Comparison of ENCODE assay signal across 9 cellular contexts in the genomic region with DNA sequence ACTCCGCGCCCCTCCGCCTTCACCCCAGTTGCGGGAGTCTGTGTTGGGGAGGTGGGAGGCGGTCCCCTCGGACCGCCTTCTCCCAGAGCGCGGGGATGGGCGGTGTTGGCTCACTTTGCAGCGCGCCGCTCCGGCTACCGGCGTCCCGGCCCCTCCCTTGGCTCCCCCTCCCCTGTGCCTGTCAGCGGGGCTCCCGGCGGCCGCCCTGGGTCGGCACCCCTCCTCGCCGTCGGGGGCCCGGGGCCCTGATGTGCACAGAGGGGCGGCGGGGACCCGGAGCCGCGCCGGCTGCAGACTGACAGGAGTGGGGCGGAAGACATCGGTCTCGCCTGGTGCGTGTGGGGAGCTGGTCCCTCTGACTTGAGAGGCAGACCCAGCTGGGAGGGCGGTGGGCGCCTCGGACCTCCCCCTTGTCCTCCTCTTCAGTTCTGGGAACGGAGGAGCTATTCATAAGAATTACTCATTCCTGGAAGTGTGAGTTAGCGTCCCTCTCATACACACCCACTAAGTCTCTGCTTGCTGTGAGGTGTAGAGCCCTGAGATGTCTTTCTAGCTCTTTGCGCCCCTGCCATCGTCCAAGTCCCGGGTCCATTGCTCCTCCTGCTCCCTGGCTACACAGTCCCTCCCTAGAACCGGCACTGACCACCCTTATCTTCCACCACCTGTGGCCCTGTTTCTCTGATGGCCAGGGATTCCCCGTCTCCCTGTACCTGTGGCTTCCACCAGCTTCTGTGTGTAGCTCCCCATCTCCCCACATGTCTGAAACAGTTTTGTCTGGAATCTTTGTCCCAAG. TPM values are rescaled to one million over a fixed set of nuclear protein-coding genes. Genes with fewer than 3 reads are reported as not detected.
DNase-seq lines count a peak whose midpoint lies in the region; ATAC-seq and TF ChIP-seq lines count a peak whose summit lies in the region.
"Had no signal": no experiment of that assay in that cellular context is flagged by ENCODE, and none has a peak within 500 bp of the region (broad histone marks: within the 10 kb centered on the region; RNA-seq: fewer than 3 reads in every experiment).

No MANE protein-coding gene starts in this region.

- H3K9me3 ChIP-seq in colonic mucosa (no peaks in the 10 kb centered on the region), subcutaneous abdominal adipose tissue (ENCODE audit: control insufficient read depth in 5 of 5, low read length in 5 of 5) (peaks cover 0 to 2% (median 0%) of the 10 kb centered on the region in 5 donors)

- H3K4me1 ChIP-seq in colonic mucosa (no peaks in the 10 kb centered on the region), subcutaneous abdominal adipose tissue (ENCODE audit: control insufficient read depth in 5 of 5, insufficient read depth in 5 of 5, low read length in 5 of 5) (peaks cover 2 to 34% (median 24%) of the 10 kb centered on the region in 5 donors)

- DNase-seq in D341Med (ENCODE audit: low spot score) (peak; percentile 62), NCI-H69 (lab: John Stamatoyannopoulos, UW) (peak; percentile 51), colonic mucosa (peak; percentile 31), lower leg skin (ENCODE audit: low spot score in 2 of 2) (no peak), OCI-M2 (lab: John Stamatoyannopoulos, UW; ENCODE audit: unreplicated experiment) (no peak)

- H3K27ac ChIP-seq in colonic mucosa = no peak overlapping the region
- peak overlapping the region; percentile 18 for H3K27ac ChIP-seq in subcutaneous abdominal adipose tissue (ENCODE audit: low read depth, low read length)

- H3K36me3 ChIP-seq in colonic mucosa (no peaks in the 10 kb centered on the region), subcutaneous abdominal adipose tissue (ENCODE audit: control insufficient read depth in 5 of 5, insufficient read depth in 5 of 5, low read length in 5 of 5) (no peaks in the 10 kb centered on the region)

- H3K27me3 ChIP-seq in colonic mucosa (no peaks in the 10 kb centered on the region), subcutaneous abdominal adipose tissue (ENCODE audit: control insufficient read depth in 5 of 5, insufficient read depth in 4 of 5, low read length in 5 of 5) (peaks cover 0 to 4% (median 0%) of the 10 kb centered on the region in 5 donors)

- 4 to 10% methylated on average over 14 to 24 of the region's 46 CpGs for WGBS in lower leg skin, 2 donors

- intact Hi-C loops in colonic mucosa (cut with DNase I) = no loop called here
- intact Hi-C loops in lower leg skin (cut with DNase I; ENCODE audit: low total_unique reads) = no loop called here

- H3K9ac ChIP-seq in colonic mucosa (ENCODE audit: low read depth in 2 of 2, low read length in 2 of 2) (peak overlapping the region; percentile 65 to 85), subcutaneous abdominal adipose tissue (ENCODE audit: low read length in 5 of 5) (peak overlapping the region in 4 of 5 donors; percentile 66 to 83 (median 75))

- no peak for TF ChIP-seq CTCF in colonic mucosa (IDR thresholded peaks at IDR 0.05)
- no peak for TF ChIP-seq CTCF in lower leg skin (IDR thresholded peaks at IDR 0.05)

- peak overlapping the region; percentile 71 for H3K4me3 ChIP-seq in colonic mucosa
- H3K4me3 ChIP-seq in lower leg skin (ENCODE audit: low read depth, poor library complexity, severe bottlenecking) = peak overlapping the region; percentile 69
- H3K4me3 ChIP-seq in subcutaneous abdominal adipose tissue (ENCODE audit: low read depth in 1 of 5, low read length in 5 of 5) = peak overlapping the region; percentile 73 to 90 (median 78)

- no peak for TF ChIP-seq POLR2A in lower leg skin (IDR thresholded peaks at IDR 0.05)

- no peak for ATAC-seq in HG02852 (IDR thresholded peaks at IDR 0.05; ENCODE audit: unreplicated experiment)
- no peak for ATAC-seq in GM18511 (IDR thresholded peaks at IDR 0.05; ENCODE audit: unreplicated experiment)

RNA-seq across cellular contexts. Expression of a gene that starts 1.0 kb away (rescaled TPM):
- total RNA-seq in colonic mucosa (10 to 100 TPM; 50.0 to 74.8 TPM), lower leg skin (10 to 100 TPM; 12.0 to 20.3 (median 15.1) TPM)

RNA-seq across cellular contexts. Expression of a gene that starts 42.3 kb away (rescaled TPM):
- 1 to 10 TPM in 1 of 2 donors, under 1 TPM in 1; 0.66 to 1.1 TPM for total RNA-seq in colonic mucosa
- 1 to 10 TPM in 2 of 4 donors, not detected in 2; 1.2 to 3.8 TPM for total RNA-seq in lower leg skin
- total RNA-seq: lung microvascular endothelial cell had no signal

Comparison
In these comparisons a context has a peak if more than half of its experiments do, and no peak if none do; other contexts are left out.
1. DNase-seq: peak in D341Med (single experiment), NCI-H69 (single experiment) and colonic mucosa (single experiment); none in lower leg skin (0 of 2) and OCI-M2 (single experiment).
2. Peak in every context shown above with its lines, with median percentiles within 50 percentile points of each other: H3K4me3 ChIP-seq.